In genomic region chr10:124642076-124642710, GRCh38 we compare ENCODE assay signal across 9 cellular contexts.
A peak's percentile ranks its signal among the peaks of the same experiment; 100 is the strongest.
DNase-seq lines count a peak whose midpoint lies in the region; ATAC-seq, FAIRE-seq and TF ChIP-seq lines count a peak whose summit lies in the region.
"Had no signal": no experiment of that assay in that cellular context is flagged by ENCODE, and none has a peak within 500 bp of the region (broad histone marks: within the 10 kb centered on the region; RNA-seq: fewer than 3 reads in every experiment).

No MANE protein-coding gene starts in this region.

- intact Hi-C loops in heart right ventricle (cut with DNase I) = loop anchor here in 3 of 10 donors (5.0 kb wide), 3 partner anchors 35 to 80 kb away; no protein-coding TSS in a partner anchor

- H3K4me1 Mint-ChIP-seq in stimulated activated naive B cell treated with anti-CD40 and anti-IgM and Interleukin-4, amounts not matched to agents 10 μg/mL and 1 μg/mL and 100 μg/mL, for 72 hours = peaks cover 88 to 100% of the 10 kb centered on the region in 2 donors
- H3K4me1 Mint-ChIP-seq in activated CD8-positive, alpha-beta memory T cell treated with anti-CD3 and anti-CD28 coated beads, Interleukin-2, amount 10 ng/mL, durations not matched to agents 7 days and 5 days = peaks cover 65% of the 10 kb centered on the region

- CTCF ChIA-PET in activated CD8-positive, alpha-beta memory T cell treated with anti-CD3 and anti-CD28 coated beads, Interleukin-2, amount 10 ng/mL, durations not matched to agents 7 days and 5 days (lab: Charles Lee) = interaction anchor here (0.9 to 4.3 kb wide), 2 partner anchors 10 to 99 kb away, joined by 3 to 28 read pairs; no protein-coding TSS in a partner anchor

- H3K27ac Mint-ChIP-seq in stimulated activated naive B cell treated with anti-CD40 and anti-IgM and Interleukin-4, amounts not matched to agents 10 μg/mL and 1 μg/mL and 100 μg/mL, for 72 hours = peak overlapping the region; percentile 97
- H3K27ac Mint-ChIP-seq in activated CD8-positive, alpha-beta memory T cell treated with anti-CD3 and anti-CD28 coated beads, Interleukin-2, amount 10 ng/mL, durations not matched to agents 7 days and 5 days = no peak overlapping the region

- no peaks in the 10 kb centered on the region for H3K9me3 Mint-ChIP-seq in stimulated activated naive B cell treated with anti-CD40 and anti-IgM and Interleukin-4, amounts not matched to agents 10 μg/mL and 1 μg/mL and 100 μg/mL, for 72 hours
- H3K9me3 Mint-ChIP-seq in activated CD8-positive, alpha-beta memory T cell treated with anti-CD3 and anti-CD28 coated beads, Interleukin-2, amount 10 ng/mL, durations not matched to agents 7 days and 5 days (ENCODE audit: low read depth) = no peaks in the 10 kb centered on the region

- no peaks in the 10 kb centered on the region for H3K27me3 ChIP-seq in Peyer's patch
- no peaks in the 10 kb centered on the region for H3K27me3 ChIP-seq in heart right ventricle

- peaks cover 14 to 46% (median 35%) of the 10 kb centered on the region in 4 donors for H3K4me1 ChIP-seq in Peyer's patch
- H3K4me1 ChIP-seq in heart right ventricle = peaks cover 56 to 100% (median 97%) of the 10 kb centered on the region in 9 donors

- FAIRE-seq in GM18507 (lab: Jason Lieb, UNC) = peak; percentile 24

- ATAC-seq in heart right ventricle (peak; percentile 24 to 71 (median 40)), HG03521 (IDR thresholded peaks at IDR 0.05; ENCODE audit: unreplicated experiment) (no peak)
- ATAC-seq in stimulated activated naive B cell treated with anti-CD40 and anti-IgM and Interleukin-4, amounts not matched to agents 10 μg/mL and 1 μg/mL and 100 μg/mL, for 72 hours (replicated peaks) = no peak
- no peak for ATAC-seq in activated CD8-positive, alpha-beta memory T cell treated with anti-CD3 and anti-CD28 coated beads, Interleukin-2, amount 10 ng/mL, durations not matched to agents 7 days and 5 days

- no peaks in the 10 kb centered on the region for H3K27me3 Mint-ChIP-seq in stimulated activated naive B cell treated with anti-CD40 and anti-IgM and Interleukin-4, amounts not matched to agents 10 μg/mL and 1 μg/mL and 100 μg/mL, for 72 hours
- H3K27me3 Mint-ChIP-seq in activated CD8-positive, alpha-beta memory T cell treated with anti-CD3 and anti-CD28 coated beads, Interleukin-2, amount 10 ng/mL, durations not matched to agents 7 days and 5 days = no peaks in the 10 kb centered on the region

- H3K27ac ChIP-seq in Peyer's patch = peak overlapping the region; percentile 41 to 68 (median 58)
- H3K27ac ChIP-seq in heart right ventricle = peak overlapping the region; percentile 29 to 89 (median 79)

- TF ChIP-seq CTCF in Peyer's patch (IDR thresholded peaks at IDR 0.05) (no peak), heart right ventricle (IDR thresholded peaks at IDR 0.05) (peak in 1 of 9 donors; percentile 5)

- no peaks in the 10 kb centered on the region for H3K36me3 ChIP-seq in Peyer's patch
- peaks cover 0 to 9% (median 0%) of the 10 kb centered on the region in 9 donors for H3K36me3 ChIP-seq in heart right ventricle

- no peak for TF ChIP-seq POLR2A in Peyer's patch (IDR thresholded peaks at IDR 0.05)

- H3K4me3 ChIP-seq in Peyer's patch (no peak overlapping the region), heart right ventricle (peak overlapping the region in 1 of 10 donors; percentile 16)

- H3K4me3 Mint-ChIP-seq in stimulated activated naive B cell treated with anti-CD40 and anti-IgM and Interleukin-4, amounts not matched to agents 10 μg/mL and 1 μg/mL and 100 μg/mL, for 72 hours = peak overlapping the region; percentile 53 to 81
- H3K4me3 Mint-ChIP-seq in activated CD8-positive, alpha-beta memory T cell treated with anti-CD3 and anti-CD28 coated beads, Interleukin-2, amount 10 ng/mL, durations not matched to agents 7 days and 5 days = no peak overlapping the region

- H3K36me3 Mint-ChIP-seq in stimulated activated naive B cell treated with anti-CD40 and anti-IgM and Interleukin-4, amounts not matched to agents 10 μg/mL and 1 μg/mL and 100 μg/mL, for 72 hours = peaks cover 12 to 17% of the 10 kb centered on the region in 2 donors
- peaks cover 6% of the 10 kb centered on the region for H3K36me3 Mint-ChIP-seq in activated CD8-positive, alpha-beta memory T cell treated with anti-CD3 and anti-CD28 coated beads, Interleukin-2, amount 10 ng/mL, durations not matched to agents 7 days and 5 days

- 52 to 69% methylated on average over 21 of the region's 21 CpGs for WGBS in heart right ventricle, 2 donors

- no peak for DNase-seq in GM18507 (ENCODE audit: extremely low spot score, insufficient read length, low read depth)
- DNase-seq in Peyer's patch = no peak
- peak; percentile 60 to 69 for DNase-seq in heart right ventricle
- no peak for DNase-seq in stimulated activated naive B cell treated with anti-CD40 and anti-IgM and Interleukin-4, amounts not matched to agents 10 μg/mL and 1 μg/mL and 100 μg/mL, for 72 hours
- no peak for DNase-seq in A172 (ENCODE audit: low spot score)
- no peak for DNase-seq in activated CD8-positive, alpha-beta memory T cell treated with anti-CD3 and anti-CD28 coated beads, Interleukin-2, amount 10 ng/mL, durations not matched to agents 7 days and 5 days
- DNase-seq in NOMO-1 (lab: John Stamatoyannopoulos, UW; ENCODE audit: unreplicated experiment in 2 of 2) = no peak
- DNase-seq: NCI-H1436 treated with DMSO at 0.1 percent for 48 hours had no signal

- H3K9me3 ChIP-seq in Peyer's patch (no peaks in the 10 kb centered on the region), heart right ventricle (no peaks in the 10 kb centered on the region)

Comparison
In these comparisons a context has a peak if more than half of its experiments do, and no peak if none do; other contexts are left out.
1. DNase-seq: peak in heart right ventricle (2 of 2); none in GM18507 (single experiment), Peyer's patch (0 of 3), stimulated activated naive B cell treated with anti-CD40 and anti-IgM and Interleukin-4, amounts not matched to agents 10 μg/mL and 1 μg/mL and 100 μg/mL, for 72 hours (single experiment), A172 (single experiment), activated CD8-positive, alpha-beta memory T cell treated with anti-CD3 and anti-CD28 coated beads, Interleukin-2, amount 10 ng/mL, durations not matched to agents 7 days and 5 days (single experiment) and NOMO-1 (0 of 2).
2. ATAC-seq: peak in heart right ventricle (8 of 8); none in stimulated activated naive B cell treated with anti-CD40 and anti-IgM and Interleukin-4, amounts not matched to agents 10 μg/mL and 1 μg/mL and 100 μg/mL, for 72 hours (0 of 2), activated CD8-positive, alpha-beta memory T cell treated with anti-CD3 and anti-CD28 coated beads, Interleukin-2, amount 10 ng/mL, durations not matched to agents 7 days and 5 days (single experiment) and HG03521 (single experiment).